ENCODE assay signal across 9 cellular contexts in genomic region chr15:91142097-91142744, GRCh38. TPM values are rescaled to one million over a fixed set of nuclear protein-coding genes. Genes with fewer than 3 reads are reported as not detected.
A peak's percentile ranks its signal among the peaks of the same experiment; 100 is the strongest.
DNase-seq lines count a peak whose midpoint lies in the region; ATAC-seq and TF ChIP-seq lines count a peak whose summit lies in the region.
"Had no signal": no experiment of that assay in that cellular context is flagged by ENCODE, and none has a peak within 500 bp of the region (broad histone marks: within the 10 kb centered on the region; RNA-seq: fewer than 3 reads in every experiment).

No MANE protein-coding gene starts in this region.

- intact Hi-C loops in PC-3 (cut with micrococcal nuclease) = no loop called here

- POLR2A ChIA-PET in AG04450 (lab: Yijun Ruan, JAX) = no interaction called here
- POLR2A ChIA-PET in PC-3 (lab: Charles Lee; ENCODE audit: unreplicated experiment) = no interaction called here

- H3F3A ChIP-seq in PC-3 (ENCODE audit: low read length, unreplicated experiment) = no peaks in the 10 kb centered on the region

- no peak overlapping the region for H2AFZ ChIP-seq in PC-3 (ENCODE audit: low read length)

- no peaks in the 10 kb centered on the region for H3K4me1 ChIP-seq in PC-3 (ENCODE audit: insufficient read depth, low read length)

- no peaks in the 10 kb centered on the region for H3K9me2 ChIP-seq in PC-3 (replicated peaks; ENCODE audit: low read length)

- in situ Hi-C loops in GM13977 (cut with MboI; ENCODE audit: low pct_unique_long_range_greater_than_20kb, low sequenced_read_pairs, unreplicated experiment) = no loop called here

- H3K79me2 ChIP-seq in PC-3 (ENCODE audit: low read length) = no peaks in the 10 kb centered on the region

- H3K4me3 ChIP-seq in AG04450 (ENCODE audit: low read depth, low read length) (no peak overlapping the region), PC-3 (ENCODE audit: low read length) (no peak overlapping the region)

- no TSS peak for BruUV-seq in PC-3 (replicated peaks; lab: Mats Ljungman, UMichigan)

- TF ChIP-seq CTCF in AG04450 (IDR thresholded peaks at IDR 0.05; ENCODE audit: low read depth, low read length) = peak; percentile 33; the same call in 1 of the 2 replicates
- peak; percentile 69 for TF ChIP-seq CTCF in GM13977 (IDR thresholded peaks at IDR 0.05; ENCODE audit: extremely low read depth, insufficient read depth, missing control alignments)
- TF ChIP-seq CTCF in PC-3 (conservative IDR thresholded peaks at IDR 0.05; ENCODE audit: low read depth, low read length) = peak; percentile 61

- H3K9ac ChIP-seq in PC-3 (ENCODE audit: low read length) = no peak overlapping the region

- H4K20me1 ChIP-seq in PC-3 (ENCODE audit: low read length) = no peaks in the 10 kb centered on the region

- no peaks in the 10 kb centered on the region for H3K36me3 ChIP-seq in PC-3 (ENCODE audit: low read depth, low read length)

- no peak overlapping the region for H3K4me2 ChIP-seq in PC-3 (ENCODE audit: low read length)

- no peaks in the 10 kb centered on the region for H3K9me3 ChIP-seq in AG04450 (ENCODE audit: control insufficient read depth, insufficient read depth, low read length)
- no peaks in the 10 kb centered on the region for H3K9me3 ChIP-seq in PC-3 (ENCODE audit: low read length)

- CTCF ChIA-PET in AG04450 (lab: Charles Lee) (no interaction called here), PC-3 (lab: Charles Lee) (no interaction called here)

- ATAC-seq in PC-3 (no peak), HG02970 (IDR thresholded peaks at IDR 0.05; ENCODE audit: low FRiP score, unreplicated experiment) (no peak), GM19467 (IDR thresholded peaks at IDR 0.05; ENCODE audit: unreplicated experiment) (no peak), GM21737 (IDR thresholded peaks at IDR 0.05; ENCODE audit: unreplicated experiment) (no peak)
- ATAC-seq: left colon had no signal

- H3K27me3 ChIP-seq in AG04450 (ENCODE audit: control insufficient read depth, insufficient read depth, low read length) (no peaks in the 10 kb centered on the region), PC-3 (ENCODE audit: low read length) (peaks cover 51% of the 10 kb centered on the region)

- DNase-seq in AG04450 (ENCODE audit: low read depth, low spot score) (no peak), GM13977 (ENCODE audit: low spot score) (peak; percentile 31), PC-3 (peak; percentile 31), germinal center (ENCODE audit: low spot score) (peak; percentile 28)
- DNase-seq in activated CD4-positive, alpha-beta T cell treated with anti-CD3 and anti-CD28 coated beads, Interleukin-2, amount 50 U/mL, for 1 hour = no peak
- DNase-seq: left colon had no signal

- H3K27ac ChIP-seq in AG04450 (ENCODE audit: low read depth, low read length) = no peak overlapping the region
- no peak overlapping the region for H3K27ac ChIP-seq in PC-3 (ENCODE audit: low read length)

RNA-seq across cellular contexts. Expression of gene SV2B, which starts 42.2 kb away (rescaled TPM):
- polyA plus RNA-seq in AG04450 (2011; rRNA removed) = not detected in 2 replicates
- polyA minus RNA-seq in AG04450 (2011; rRNA and poly(A)+ RNA removed) = not detected in 2 replicates
- not detected in 2 replicates for total RNA-seq in PC-3 (2014; rRNA removed)

Comparison
In these comparisons a context has a peak if more than half of its experiments do, and no peak if none do; other contexts are left out.
1. DNase-seq: peak in GM13977 (single experiment), PC-3 (single experiment) and germinal center (single experiment); none in AG04450 (single experiment) and activated CD4-positive, alpha-beta T cell treated with anti-CD3 and anti-CD28 coated beads, Interleukin-2, amount 50 U/mL, for 1 hour (single experiment).
2. Peak in every context shown above with its lines, with median percentiles within 50 percentile points of each other: CTCF ChIP-seq.